Comparison of ENCODE assay signal across 1 cellular context in the genomic region with DNA sequence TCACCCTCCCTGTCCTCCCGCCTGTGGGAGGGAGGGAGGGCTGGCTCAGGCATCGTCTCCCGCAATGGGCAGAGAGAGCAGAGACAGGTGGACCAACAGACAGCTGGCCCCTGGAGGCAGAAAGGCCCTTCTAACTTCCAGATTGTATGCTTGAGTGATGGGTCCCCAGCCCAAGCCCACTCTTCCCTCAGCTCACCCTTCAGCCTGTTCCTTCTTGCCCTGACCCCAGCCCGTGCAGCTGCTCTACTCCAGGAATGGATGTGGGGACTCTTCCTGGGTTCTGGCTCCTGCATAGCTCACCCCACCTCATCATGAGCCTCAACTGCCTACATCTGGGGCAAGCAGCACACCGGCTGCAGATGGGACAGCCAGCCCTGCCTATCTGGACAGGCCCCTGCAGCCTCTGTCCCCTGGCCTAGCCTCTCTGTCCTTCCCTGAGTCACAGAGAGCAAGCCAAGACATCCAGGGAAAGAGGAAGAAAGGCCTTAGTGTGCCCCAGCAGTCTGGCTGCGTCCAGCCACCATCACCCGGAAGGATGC.
A peak's percentile ranks its signal among the peaks of the same experiment; 100 is the strongest.
TF ChIP-seq lines count a peak whose summit lies in the region.

No MANE protein-coding gene starts in this region.

TF ChIP-seq in HepG2, 621 proteins besides CTCF, POLR2A, EP300 and RAD21:
- TF ChIP-seq ZNF569 (CRISPR knock-in tag; IDR thresholded peaks at IDR 0.05; ENCODE audit: borderline replicate concordance) = no peak
- no peak for TF ChIP-seq SMAD3 (CRISPR knock-in tag; IDR thresholded peaks at IDR 0.05)
- TF ChIP-seq HNF1B (CRISPR knock-in tag; IDR thresholded peaks at IDR 0.05) = 0 out of 2 replicates have a peak, but pooled peaks have one; percentile 32
- TF ChIP-seq, protein P1, sequence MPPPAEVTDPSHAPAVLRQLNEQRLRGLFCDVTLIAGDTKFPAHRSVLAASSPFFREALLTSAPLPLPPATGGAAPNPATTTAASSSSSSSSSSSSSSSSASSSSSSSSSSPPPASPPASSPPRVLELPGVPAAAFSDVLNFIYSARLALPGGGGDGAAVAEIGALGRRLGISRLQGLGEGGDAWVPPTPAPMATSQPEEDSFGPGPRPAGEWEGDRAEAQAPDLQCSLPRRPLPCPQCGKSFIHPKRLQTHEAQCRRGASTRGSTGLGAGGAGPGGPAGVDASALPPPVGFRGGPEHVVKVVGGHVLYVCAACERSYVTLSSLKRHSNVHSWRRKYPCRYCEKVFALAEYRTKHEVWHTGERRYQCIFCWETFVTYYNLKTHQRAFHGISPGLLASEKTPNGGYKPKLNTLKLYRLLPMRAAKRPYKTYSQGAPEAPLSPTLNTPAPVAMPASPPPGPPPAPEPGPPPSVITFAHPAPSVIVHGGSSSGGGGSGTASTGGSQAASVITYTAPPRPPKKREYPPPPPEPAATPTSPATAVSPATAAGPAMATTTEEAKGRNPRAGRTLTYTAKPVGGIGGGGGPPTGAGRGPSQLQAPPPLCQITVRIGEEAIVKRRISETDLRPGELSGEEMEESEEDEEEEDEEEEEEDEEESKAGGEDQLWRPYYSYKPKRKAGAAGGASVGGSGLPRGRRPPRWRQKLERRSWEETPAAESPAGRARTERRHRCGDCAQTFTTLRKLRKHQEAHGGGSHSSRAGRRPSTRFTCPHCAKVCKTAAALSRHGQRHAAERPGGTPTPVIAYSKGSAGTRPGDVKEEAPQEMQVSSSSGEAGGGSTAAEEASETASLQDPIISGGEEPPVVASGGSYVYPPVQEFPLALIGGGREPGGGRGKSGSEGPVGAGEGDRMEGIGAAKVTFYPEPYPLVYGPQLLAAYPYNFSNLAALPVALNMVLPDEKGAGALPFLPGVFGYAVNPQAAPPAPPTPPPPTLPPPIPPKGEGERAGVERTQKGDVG (CRISPR knock-in tag; IDR thresholded peaks at IDR 0.05; ENCODE audit: borderline replicate concordance) = 0 out of 2 replicates have a peak, but pooled peaks have one; percentile 15
- TF ChIP-seq AGO2 (optimal IDR thresholded peaks at IDR 0.05; ENCODE audit: low read depth, low read length) = peak; percentile 17
- TF ChIP-seq ZFP36L1 (CRISPR knock-in tag; IDR thresholded peaks at IDR 0.05) = no peak
- no peak for TF ChIP-seq ZNF703 (CRISPR knock-in tag; IDR thresholded peaks at IDR 0.05; ENCODE audit: borderline replicate concordance)
- TF ChIP-seq GZF1 (CRISPR knock-in tag; IDR thresholded peaks at IDR 0.05) = no peak
- no peak for TF ChIP-seq ASH2L (IDR thresholded peaks at IDR 0.05; ENCODE audit: insufficient read length, low read depth, low read length)
- 0 out of 2 replicates have a peak, but pooled peaks have one; percentile 15 for TF ChIP-seq PBX2 (CRISPR knock-in tag; IDR thresholded peaks at IDR 0.05)
- 0 out of 2 replicates have a peak, but pooled peaks have one; percentile 28 for TF ChIP-seq SP2 (CRISPR knock-in tag; IDR thresholded peaks at IDR 0.05)
- TF ChIP-seq TCF7L2 (IDR thresholded peaks at IDR 0.05; ENCODE audit: low read depth, low read length) = no peak
- TF ChIP-seq ZNF501 (CRISPR knock-in tag; IDR thresholded peaks at IDR 0.05) = peak; percentile 54
- TF ChIP-seq, protein P2, sequence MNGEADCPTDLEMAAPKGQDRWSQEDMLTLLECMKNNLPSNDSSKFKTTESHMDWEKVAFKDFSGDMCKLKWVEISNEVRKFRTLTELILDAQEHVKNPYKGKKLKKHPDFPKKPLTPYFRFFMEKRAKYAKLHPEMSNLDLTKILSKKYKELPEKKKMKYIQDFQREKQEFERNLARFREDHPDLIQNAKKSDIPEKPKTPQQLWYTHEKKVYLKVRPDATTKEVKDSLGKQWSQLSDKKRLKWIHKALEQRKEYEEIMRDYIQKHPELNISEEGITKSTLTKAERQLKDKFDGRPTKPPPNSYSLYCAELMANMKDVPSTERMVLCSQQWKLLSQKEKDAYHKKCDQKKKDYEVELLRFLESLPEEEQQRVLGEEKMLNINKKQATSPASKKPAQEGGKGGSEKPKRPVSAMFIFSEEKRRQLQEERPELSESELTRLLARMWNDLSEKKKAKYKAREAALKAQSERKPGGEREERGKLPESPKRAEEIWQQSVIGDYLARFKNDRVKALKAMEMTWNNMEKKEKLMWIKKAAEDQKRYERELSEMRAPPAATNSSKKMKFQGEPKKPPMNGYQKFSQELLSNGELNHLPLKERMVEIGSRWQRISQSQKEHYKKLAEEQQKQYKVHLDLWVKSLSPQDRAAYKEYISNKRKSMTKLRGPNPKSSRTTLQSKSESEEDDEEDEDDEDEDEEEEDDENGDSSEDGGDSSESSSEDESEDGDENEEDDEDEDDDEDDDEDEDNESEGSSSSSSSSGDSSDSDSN (CRISPR knock-in tag; IDR thresholded peaks at IDR 0.05) = 0 out of 2 replicates have a peak, but pooled peaks have one; percentile 14
- TF ChIP-seq, protein P3, sequence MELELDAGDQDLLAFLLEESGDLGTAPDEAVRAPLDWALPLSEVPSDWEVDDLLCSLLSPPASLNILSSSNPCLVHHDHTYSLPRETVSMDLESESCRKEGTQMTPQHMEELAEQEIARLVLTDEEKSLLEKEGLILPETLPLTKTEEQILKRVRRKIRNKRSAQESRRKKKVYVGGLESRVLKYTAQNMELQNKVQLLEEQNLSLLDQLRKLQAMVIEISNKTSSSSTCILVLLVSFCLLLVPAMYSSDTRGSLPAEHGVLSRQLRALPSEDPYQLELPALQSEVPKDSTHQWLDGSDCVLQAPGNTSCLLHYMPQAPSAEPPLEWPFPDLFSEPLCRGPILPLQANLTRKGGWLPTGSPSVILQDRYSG (CRISPR knock-in tag; IDR thresholded peaks at IDR 0.05) = no peak
- no peak; the same call in 1 of the 2 replicates for TF ChIP-seq ZNF709 (CRISPR knock-in tag; IDR thresholded peaks at IDR 0.05)
- TF ChIP-seq ZNF607 (CRISPR knock-in tag; IDR thresholded peaks at IDR 0.05; ENCODE audit: borderline replicate concordance) = peak; percentile 41; the same call in 1 of the 2 replicates
- peak; percentile 76; the same call in 1 of the 2 replicates for TF ChIP-seq ZNF572 (CRISPR knock-in tag; IDR thresholded peaks at IDR 0.05)
- TF ChIP-seq CREB1 (IDR thresholded peaks at IDR 0.05) = no peak
- no peak for TF ChIP-seq CREB1 (CRISPR knock-in tag; IDR thresholded peaks at IDR 0.05)
- no peak for TF ChIP-seq KLF6 (CRISPR knock-in tag; IDR thresholded peaks at IDR 0.05)
